ENCODE assay signal across 23 cellular contexts in genomic region chr17:36474571-36474970, GRCh38.
"Had no signal": no experiment of that assay in that cellular context is flagged by ENCODE, and none has a peak within 500 bp of the region (broad histone marks: within the 10 kb centered on the region; RNA-seq: fewer than 3 reads in every experiment).

No MANE protein-coding gene starts in this region.

- H3K4me1 ChIP-seq: SJCRH30 had no signal

- DNase-seq: Karpas-422, KBM-7, MM.1S, MV-4-11, NCI-H1092, NCI-H1417 treated with DMSO at 0.1 percent for 48 hours, NCI-H1436 treated with DMSO at 0.1 percent for 48 hours, NCI-H1694 treated with DMSO at 0.1 percent for 48 hours, NCI-H187 treated with DMSO at 0.1 percent for 48 hours, NCI-H2227 treated with DMSO at 0.1 percent for 48 hours, NCI-H446, NCI-H510A treated with DMSO at 0.1 percent for 48 hours, NCI-H524 treated with DMSO at 0.1 percent for 48 hours, NCI-H526 treated with DMSO at 0.1 percent for 48 hours, PC-9, SIG-M5, SJCRH30 had no signal

- ATAC-seq: Panc1, Right ventricle myocardium inferior, SK-N-SH treated with all-trans-retinoic acid at 6 μM for 48 hours had no signal

- H3K27ac ChIP-seq: KMS-11, PC-9, RWPE1, SJCRH30, SK-N-MC had no signal

- H3K9me3 ChIP-seq: SJCRH30 had no signal

- H3K4me3 ChIP-seq: PC-9, SJCRH30, SK-N-MC had no signal

- H3K36me3 ChIP-seq: SJCRH30 had no signal

- H3K9ac ChIP-seq: KMS-11 had no signal
